Comparison of ENCODE assay signal across 8 cellular contexts in the genomic region with DNA sequence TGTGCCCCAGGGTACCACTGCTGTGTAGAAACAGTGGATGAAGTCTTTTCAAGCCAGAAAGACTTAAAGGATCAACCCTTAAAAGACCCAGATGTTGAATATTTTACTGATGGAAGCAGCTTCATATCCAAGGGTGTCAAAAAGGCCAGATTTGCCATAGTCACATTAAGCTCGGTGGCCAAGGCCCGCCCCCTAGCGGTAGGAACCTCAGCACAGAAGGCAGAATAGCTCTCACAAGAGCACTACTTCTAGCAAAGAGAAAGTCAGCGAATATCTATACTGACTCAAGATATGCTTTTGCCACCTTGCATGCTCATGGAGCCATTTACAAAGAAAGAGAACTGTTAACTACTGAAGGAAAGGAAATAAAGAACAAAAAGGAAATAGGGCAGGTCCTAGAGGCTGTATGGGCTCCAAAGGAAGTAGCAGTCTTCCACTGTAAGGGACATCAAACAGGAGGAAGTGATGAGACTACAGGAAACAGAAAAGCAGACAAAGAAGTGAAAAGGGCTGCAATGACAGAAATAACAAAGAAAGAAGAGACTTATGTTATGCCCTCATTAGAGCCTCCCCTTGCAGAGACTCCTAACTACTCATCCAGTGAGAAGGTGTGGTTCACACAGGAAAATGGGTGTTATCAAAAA.
A peak's percentile ranks its signal among the peaks of the same experiment; 100 is the strongest.
DNase-seq lines count a peak whose midpoint lies in the region; ATAC-seq and TF ChIP-seq lines count a peak whose summit lies in the region.

No MANE protein-coding gene starts in this region.

- no peaks in the 10 kb centered on the region for H3F3A ChIP-seq in smooth muscle cell (ENCODE audit: low read depth)

- H3K4me1 Mint-ChIP-seq in IgD-negative memory B cell: peaks cover 33 to 52% (median 36%) of the 10 kb centered on the region in 3 donors
- peaks cover 13 to 35% (median 23%) of the 10 kb centered on the region in 3 donors for H3K4me1 Mint-ChIP-seq in T-cell

- H3K36me3 Mint-ChIP-seq in IgD-negative memory B cell: no peaks in the 10 kb centered on the region
- H3K36me3 Mint-ChIP-seq in T-cell: no peaks in the 10 kb centered on the region

- POLR2A ChIA-PET in T-cell (lab: Charles Lee): no interaction called here

- no peaks in the 10 kb centered on the region for H3K36me3 ChIP-seq in smooth muscle cell (ENCODE audit: low read depth)

- no peaks in the 10 kb centered on the region for H3K79me2 ChIP-seq in smooth muscle cell (ENCODE audit: low read depth)

- no peaks in the 10 kb centered on the region for H3K27me3 Mint-ChIP-seq in IgD-negative memory B cell
- H3K27me3 Mint-ChIP-seq in T-cell: peaks cover 0 to 9% of the 10 kb centered on the region in 2 donors

- no peak overlapping the region for H3K27ac ChIP-seq in smooth muscle cell (ENCODE audit: low read depth)

- H3K9me3 Mint-ChIP-seq in IgD-negative memory B cell (peaks cover 2 to 4% (median 3%) of the 10 kb centered on the region in 3 donors), T-cell (peaks cover 2 to 11% (median 9%) of the 10 kb centered on the region in 3 donors)

- H4K20me1 ChIP-seq in smooth muscle cell (ENCODE audit: low read depth): no peaks in the 10 kb centered on the region

- H3K27ac Mint-ChIP-seq in IgD-negative memory B cell (peak overlapping the region in 1 of 3 donors; percentile 7), T-cell (peak overlapping the region in 1 of 2 donors; percentile 53)

- TF ChIP-seq CTCF in fibroblast of villous mesenchyme (IDR thresholded peaks at IDR 0.05; ENCODE audit: insufficient read depth, low read depth, low read length) (peak; percentile 40), smooth muscle cell (IDR thresholded peaks at IDR 0.05; ENCODE audit: borderline replicate concordance, insufficient read depth, poor library complexity, severe bottlenecking) (peak; percentile 60)

- no peak overlapping the region for H3K9ac ChIP-seq in smooth muscle cell (ENCODE audit: low read depth)

- no peak overlapping the region for H2AFZ ChIP-seq in smooth muscle cell (ENCODE audit: low read depth)

- ATAC-seq in GM21367 (IDR thresholded peaks at IDR 0.05; ENCODE audit: unreplicated experiment): peak; percentile 42
- ATAC-seq in T-cell (replicated peaks in 1 of 4): peak; percentile 28 to 84 (median 62)
- ATAC-seq in HG03097 (IDR thresholded peaks at IDR 0.05; ENCODE audit: low FRiP score, unreplicated experiment): no peak

- H3K4me3 Mint-ChIP-seq in IgD-negative memory B cell (peak overlapping the region in 3 of 4 donors; percentile 3 to 74 (median 19)), T-cell (peak overlapping the region in 1 of 3 donors; percentile 65)

- H3K4me1 ChIP-seq in smooth muscle cell (ENCODE audit: low read depth): no peaks in the 10 kb centered on the region

- H3K9me3 ChIP-seq in smooth muscle cell (replicated peaks; ENCODE audit: low read depth): no peaks in the 10 kb centered on the region

- no peak overlapping the region for H3K4me2 ChIP-seq in smooth muscle cell

- 17% methylated on average over 4 of the region's 4 CpGs for WGBS in smooth muscle cell (ENCODE audit: low lambda C conversion rate)

- no peaks in the 10 kb centered on the region for H3K27me3 ChIP-seq in smooth muscle cell (ENCODE audit: low read depth)

- CTCF ChIA-PET in T-cell (lab: Charles Lee): no interaction called here

- H3K4me3 ChIP-seq in fibroblast of villous mesenchyme (ENCODE audit: low read depth, low read length) (no peak overlapping the region), smooth muscle cell (no peak overlapping the region)

- DNase-seq in NCI-H187 (lab: John Stamatoyannopoulos, UW) (peak; percentile 13 to 17), NCI-H187 treated with DMSO at 0.1 percent for 48 hours (lab: John Stamatoyannopoulos, UW) (no peak), T-cell (peak in 8 of 34 experiments; percentile 2 to 21 (median 12)), fibroblast of villous mesenchyme (ENCODE audit: low read depth) (peak; percentile 2), smooth muscle cell (lab: John Stamatoyannopoulos, UW; ENCODE audit: unreplicated experiment) (no peak)

Comparison
In these comparisons a context has a peak if more than half of its experiments do, and no peak if none do; other contexts are left out.
1. DNase-seq: peak in NCI-H187 (2 of 2) and fibroblast of villous mesenchyme (single experiment); none in NCI-H187 treated with DMSO at 0.1 percent for 48 hours (single experiment) and smooth muscle cell (single experiment).